1 cellular context compared by ENCODE assay signal in genomic region chr2:101844055-101844635, GRCh38.
TF ChIP-seq lines count a peak whose summit lies in the region.

No MANE protein-coding gene starts in this region.

TF ChIP-seq in WTC11, 78 proteins besides CTCF, POLR2A, EP300 and RAD21 (continued from another document):
- TF ChIP-seq STAT6 (CRISPR knock-in tag; conservative IDR thresholded peaks at IDR 0.05; ENCODE audit: low read depth) (no peak), ZNF671 (CRISPR knock-in tag; IDR thresholded peaks at IDR 0.05) (no peak), ZNF425 (CRISPR knock-in tag; conservative IDR thresholded peaks at IDR 0.05) (no peak), ATF6 (CRISPR knock-in tag; IDR thresholded peaks at IDR 0.05) (no peak), ZSCAN18 (CRISPR knock-in tag; IDR thresholded peaks at IDR 0.05) (no peak), SOX15 (CRISPR knock-in tag; IDR thresholded peaks at IDR 0.05) (no peak)
TF ChIP-seq in WTC11: peak in this region for 0.
